Comparison of ENCODE assay signal across 12 cellular contexts in the genomic region with DNA sequence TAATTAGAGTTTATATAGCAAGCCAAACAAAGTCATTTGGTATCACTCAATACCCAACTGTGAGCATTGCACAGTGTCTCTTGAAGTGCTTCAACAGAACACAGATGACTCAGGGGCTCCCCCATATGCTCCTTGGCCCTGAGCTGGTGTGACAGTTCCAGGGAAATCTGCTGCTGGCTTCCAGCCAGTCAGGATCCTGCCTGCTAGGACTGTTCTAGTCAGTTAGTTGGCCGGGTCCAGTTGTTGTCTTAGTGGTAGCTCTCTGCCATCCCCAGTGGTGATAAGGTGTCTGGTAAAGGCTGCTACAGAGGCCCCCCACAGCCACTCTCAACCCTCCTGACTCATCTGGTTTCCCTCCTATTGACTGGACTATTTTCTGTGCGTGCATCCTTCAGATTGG.
DNase-seq lines count a peak whose midpoint lies in the region; ATAC-seq and TF ChIP-seq lines count a peak whose summit lies in the region.
"Had no signal": no experiment of that assay in that cellular context is flagged by ENCODE, and none has a peak within 500 bp of the region (broad histone marks: within the 10 kb centered on the region; RNA-seq: fewer than 3 reads in every experiment).

No MANE protein-coding gene starts in this region.

- H3K27ac Mint-ChIP-seq in neural progenitor cell, result no peak overlapping the region
- H3K27ac Mint-ChIP-seq: activated T-helper 17 cell treated with anti-CD3 and anti-CD28 coated beads, Interleukin-2, amount 50 U/mL, for 72 hours had no signal

- WGBS in lower leg skin, 2 donors, result 29 to 48% methylated on average over 2 of the region's 2 CpGs

- H3K4me3 ChIP-seq in A673 (ENCODE audit: low read depth, low read length, poor library complexity, severe bottlenecking), result no peak overlapping the region
- no peak overlapping the region for H3K4me3 ChIP-seq in choroid plexus epithelial cell (ENCODE audit: low read depth, low read length)
- no peak overlapping the region for H3K4me3 ChIP-seq in lower leg skin (ENCODE audit: low read depth, poor library complexity, severe bottlenecking)
- no peak overlapping the region for H3K4me3 ChIP-seq in neural progenitor cell
- H3K4me3 ChIP-seq in ascending aorta, result no peak overlapping the region

- H3K27ac ChIP-seq in A673 (ENCODE audit: low read depth, low read length, poor library complexity, severe bottlenecking), result no peak overlapping the region
- no peak overlapping the region for H3K27ac ChIP-seq in neural progenitor cell
- no peak overlapping the region for H3K27ac ChIP-seq in ascending aorta

- no peak overlapping the region for H3K4me3 Mint-ChIP-seq in neural progenitor cell
- H3K4me3 Mint-ChIP-seq: activated T-helper 17 cell treated with anti-CD3 and anti-CD28 coated beads, Interleukin-2, amount 50 U/mL, for 72 hours had no signal

- H3K4me1 ChIP-seq in A673 (ENCODE audit: insufficient read depth, low read length, poor library complexity, severe bottlenecking) (peaks cover 4% of the 10 kb centered on the region), neural progenitor cell (no peaks in the 10 kb centered on the region), ascending aorta (no peaks in the 10 kb centered on the region)

- H4K20me1 ChIP-seq in neural progenitor cell (ENCODE audit: low read depth), result no peaks in the 10 kb centered on the region

- H3K4me2 ChIP-seq in neural progenitor cell, result no peak overlapping the region

- H3K36me3 Mint-ChIP-seq in neural progenitor cell, result no peaks in the 10 kb centered on the region

- no peak for TF ChIP-seq CTCF in A673 (conservative IDR thresholded peaks at IDR 0.05; ENCODE audit: low read depth, low read length)
- TF ChIP-seq CTCF in choroid plexus epithelial cell (conservative IDR thresholded peaks at IDR 0.05; ENCODE audit: low read depth, low read length), result peak; percentile 31
- no peak for TF ChIP-seq CTCF in lower leg skin (IDR thresholded peaks at IDR 0.05)
- TF ChIP-seq CTCF in neural progenitor cell (IDR thresholded peaks at IDR 0.05), result no peak
- no peak for TF ChIP-seq CTCF in ascending aorta (IDR thresholded peaks at IDR 0.05)

- CTCF ChIA-PET in A673 (lab: Charles Lee), result no interaction called here

- H3K4me1 Mint-ChIP-seq in neural progenitor cell, result peaks cover 5% of the 10 kb centered on the region

- no TSS peak for BruUV-seq in A673 (replicated peaks; lab: Mats Ljungman, UMichigan)

- H3K79me2 ChIP-seq in neural progenitor cell (ENCODE audit: low read depth), result no peaks in the 10 kb centered on the region

- TF ChIP-seq POLR2A in lower leg skin (IDR thresholded peaks at IDR 0.05), result no peak

- H3K9ac ChIP-seq in neural progenitor cell, result no peak overlapping the region

- POLR2A ChIA-PET in A673 (lab: Charles Lee; ENCODE audit: low non-redundant PET), result no interaction called here

- intact Hi-C loops in A673 (cut with micrococcal nuclease; ENCODE audit: unreplicated experiment), result no loop called here
- intact Hi-C loops in lower leg skin (cut with DNase I; ENCODE audit: low total_unique reads), result no loop called here
- intact Hi-C loops in ascending aorta (cut with DNase I), result no loop called here

- ATAC-seq in HG03571 (IDR thresholded peaks at IDR 0.05; ENCODE audit: unreplicated experiment), result no peak
- ATAC-seq in GM18909 (IDR thresholded peaks at IDR 0.05; ENCODE audit: poor library complexity, unreplicated experiment), result no peak
- ATAC-seq: activated T-helper 17 cell treated with anti-CD3 and anti-CD28 coated beads, Interleukin-2, amount 50 U/mL, for 72 hours had no signal

- no peaks in the 10 kb centered on the region for H3K9me3 ChIP-seq in A673 (ENCODE audit: low read depth, low read length, poor library complexity, severe bottlenecking)
- H3K9me3 ChIP-seq in neural progenitor cell (ENCODE audit: low read depth), result no peaks in the 10 kb centered on the region
- H3K9me3 ChIP-seq in ascending aorta, result no peaks in the 10 kb centered on the region

- H2AFZ ChIP-seq in neural progenitor cell (replicated peaks), result no peak overlapping the region

- H3K9me3 Mint-ChIP-seq in neural progenitor cell, result peaks cover 2% of the 10 kb centered on the region
- H3K9me3 Mint-ChIP-seq: activated T-helper 17 cell treated with anti-CD3 and anti-CD28 coated beads, Interleukin-2, amount 50 U/mL, for 72 hours had no signal

- DNase-seq in A673 (ENCODE audit: low spot score) (peak; percentile 26), LHCN-M2 (ENCODE audit: low read depth) (peak; percentile 69), choroid plexus epithelial cell (ENCODE audit: low read depth) (peak; percentile 60), lower leg skin (ENCODE audit: low spot score in 2 of 2) (peak; percentile 58 to 87), neural progenitor cell (ENCODE audit: low spot score) (no peak), ascending aorta (ENCODE audit: low spot score in 2 of 2) (no peak)
- DNase-seq: ACHN; KG1; stimulated activated CD8-positive, alpha-beta memory T cell treated with anti-CD3 and anti-CD28 coated beads, Interleukin-4, amount 100 ng/mL, for 48 hours had no signal

- no peaks in the 10 kb centered on the region for H3K27me3 ChIP-seq in A673 (replicated peaks; ENCODE audit: insufficient read depth, low read depth, low read length, poor library complexity)
- H3K27me3 ChIP-seq in neural progenitor cell, result no peaks in the 10 kb centered on the region
- H3K27me3 ChIP-seq in ascending aorta, result no peaks in the 10 kb centered on the region

- H3K36me3 ChIP-seq in A673 (ENCODE audit: insufficient read depth, low read length, poor library complexity, severe bottlenecking) (no peaks in the 10 kb centered on the region), neural progenitor cell (no peaks in the 10 kb centered on the region), ascending aorta (no peaks in the 10 kb centered on the region)

- H3F3A ChIP-seq in neural progenitor cell (ENCODE audit: low read depth), result no peaks in the 10 kb centered on the region

- H3K27me3 Mint-ChIP-seq in neural progenitor cell (ENCODE audit: insufficient read depth, low read depth), result peaks cover 4% of the 10 kb centered on the region

Comparison
In these comparisons a context has a peak if more than half of its experiments do, and no peak if none do; other contexts are left out.
1. DNase-seq: peak in A673 (single experiment), LHCN-M2 (single experiment), choroid plexus epithelial cell (single experiment) and lower leg skin (2 of 2); none in neural progenitor cell (single experiment) and ascending aorta (0 of 2).